19 cellular contexts compared by ENCODE assay signal in genomic region chr6:69630767-69631166, GRCh38.
"Had no signal": no experiment of that assay in that cellular context is flagged by ENCODE, and none has a peak within 500 bp of the region (broad histone marks: within the 10 kb centered on the region; RNA-seq: fewer than 3 reads in every experiment).

No MANE protein-coding gene starts in this region.

- H3K4me1 ChIP-seq: SJCRH30 had no signal

- H3K27ac Mint-ChIP-seq: IgD-negative memory B cell had no signal

- ATAC-seq: SK-N-SH treated with all-trans-retinoic acid at 6 μM for 48 hours had no signal

- H3K27me3 ChIP-seq: SJCRH30 had no signal

- H3K27ac ChIP-seq: HL-60, SJCRH30 had no signal

- H3K36me3 ChIP-seq: SJCRH30 had no signal

- H3K4me3 ChIP-seq: SJCRH30 had no signal

- DNase-seq: Karpas-422, KBM-7, NCI-H1048, NCI-H1105, NCI-H1417, NCI-H146, NCI-H1694 treated with DMSO at 0.1 percent for 48 hours, NCI-H1930, NCI-H2081, NCI-H2107, NCI-H524, NCI-H526 treated with DMSO at 0.1 percent for 48 hours, NCI-H748 treated with DMSO at 0.1 percent for 48 hours, RPMI8226, SHP77 treated with DMSO at 0.1 percent for 48 hours, SJCRH30 had no signal

- H3K36me3 Mint-ChIP-seq: IgD-negative memory B cell had no signal

- H3K9me3 ChIP-seq: SJCRH30 had no signal

- H3K4me3 Mint-ChIP-seq: IgD-negative memory B cell had no signal
